20 cellular contexts compared by ENCODE assay signal in genomic region chr2:194289712-194290346, GRCh38.
"Had no signal": no experiment of that assay in that cellular context is flagged by ENCODE, and none has a peak within 500 bp of the region (broad histone marks: within the 10 kb centered on the region; RNA-seq: fewer than 3 reads in every experiment).

No MANE protein-coding gene starts in this region.

- H3K4me2 ChIP-seq: PC-9 had no signal

- ATAC-seq: Right ventricle myocardium inferior, SK-N-SH treated with all-trans-retinoic acid at 6 μM for 48 hours had no signal

- H3K9me3 ChIP-seq: Peyer's patch, SJCRH30 had no signal

- H3K27me3 ChIP-seq: Peyer's patch, SJCRH30 had no signal

- DNase-seq: IMR-90, Karpas-422, KG1, MM.1S, NCI-H1092 treated with DMSO at 0.1 percent for 48 hours, NCI-H1436, NCI-H187, NCI-H2029, NCI-H2081 treated with DMSO at 0.1 percent for 48 hours, NCI-H2171, NCI-H524, NCI-H526 treated with DMSO at 0.1 percent for 48 hours, NCI-H748 treated with DMSO at 0.1 percent for 48 hours, OCI-M1, PC-9, Peyer's patch, SHP77 treated with DMSO at 0.1 percent for 48 hours, SJCRH30 had no signal

- H3K27ac ChIP-seq: PC-9, Peyer's patch, SJCRH30 had no signal

- H3K4me1 ChIP-seq: Peyer's patch, SJCRH30 had no signal

- H2AFZ ChIP-seq: PC-9 had no signal

- H3K4me3 ChIP-seq: PC-9, Peyer's patch, SJCRH30 had no signal

- H3K36me3 ChIP-seq: Peyer's patch, SJCRH30 had no signal
